Comparison of ENCODE assay signal across 16 cellular contexts in genomic region chr22:37310815-37311595, GRCh38. TPM values are rescaled to one million over a fixed set of nuclear protein-coding genes. Genes with fewer than 3 reads are reported as not detected.
DNase-seq lines count a peak whose midpoint lies in the region; ATAC-seq and TF ChIP-seq lines count a peak whose summit lies in the region.
"Had no signal": no experiment of that assay in that cellular context is flagged by ENCODE, and none has a peak within 500 bp of the region (broad histone marks: within the 10 kb centered on the region; RNA-seq: fewer than 3 reads in every experiment).

No MANE protein-coding gene starts in this region.

- POLR2A ChIA-PET in RWPE1 (lab: Yijun Ruan, JAX; ENCODE audit: low non-redundant PET): no interaction called here
- POLR2A ChIA-PET in HEK293T (lab: Yijun Ruan, JAX): no interaction called here

- peak overlapping the region; percentile 70 for H3K27ac ChIP-seq in RWPE1
- peak overlapping the region; percentile 94 for H3K27ac ChIP-seq in neutrophil
- H3K27ac ChIP-seq: cardiac muscle cell, suprapubic skin had no signal

- peaks cover 89 to 95% of the 10 kb centered on the region in 2 experiments for H3K4me1 ChIP-seq in neutrophil (ENCODE audit: control insufficient read depth in 1 of 2, insufficient read depth in 1 of 2, low read depth in 1 of 2, low read length in 1 of 2)

- peak; percentile 85 for DNase-seq in GM12865 (ENCODE audit: low read depth)
- no peak for DNase-seq in RWPE1 (ENCODE audit: low spot score)
- DNase-seq in left cardiac atrium: no peak
- no peak for DNase-seq in HEK293T (ENCODE audit: extremely low spot score)
- DNase-seq in activated CD4-positive, CD25-positive, alpha-beta regulatory T cell treated with anti-CD3 and anti-CD28 coated beads, Interleukin-2, amount 50 U/mL, for 72 hours: no peak
- no peak for DNase-seq in 8988T
- DNase-seq: activated gamma-delta T cell treated with Interleukin-2 at 50 U/mL for 16 hours, COR-L47, heart right ventricle, NCI-H1417, NCI-H510A had no signal

- peaks cover 6% of the 10 kb centered on the region for H3K9me3 ChIP-seq in neutrophil
- H3K9me3 ChIP-seq: heart right ventricle, suprapubic skin had no signal

- peaks cover 96% of the 10 kb centered on the region for H3K36me3 ChIP-seq in neutrophil
- H3K36me3 ChIP-seq: cardiac muscle cell, suprapubic skin had no signal

- no peaks in the 10 kb centered on the region for H3K27me3 ChIP-seq in neutrophil
- H3K27me3 ChIP-seq: cardiac muscle cell had no signal

- CTCF ChIA-PET in RWPE1 (lab: Yijun Ruan, JAX): no interaction called here
- CTCF ChIA-PET in HEK293T (lab: Yijun Ruan, JAX): interaction anchor here (0.6 kb wide), 1 partner anchor 122 kb away, joined by 3 read pairs; no protein-coding TSS in a partner anchor

- intact Hi-C loops in left cardiac atrium (cut with DNase I): loop anchor here (10.0 kb wide), 2 partner anchors 144 to 254 kb away; partner anchors contain the start of gene CDC42EP1 (in 1 of the 2)

- TF ChIP-seq CTCF in GM12865 (IDR thresholded peaks at IDR 0.05; ENCODE audit: insufficient read depth, low read depth, low read length, missing control alignments): no peak
- no peak for TF ChIP-seq CTCF in RWPE1 (conservative IDR thresholded peaks at IDR 0.05; ENCODE audit: low read depth)
- no peak for TF ChIP-seq CTCF in neutrophil (IDR thresholded peaks at IDR 0.05)

- ATAC-seq in left cardiac atrium (peak; percentile 5 to 12), GM21390 (IDR thresholded peaks at IDR 0.05; ENCODE audit: unreplicated experiment) (no peak)

- H3K4me3 ChIP-seq in GM12865 (ENCODE audit: low read depth, low read length): peak overlapping the region; percentile 51
- peak overlapping the region; percentile 46 to 60 for H3K4me3 ChIP-seq in neutrophil (ENCODE audit: low read depth in 1 of 2, low read length in 1 of 2)
- H3K4me3 ChIP-seq: cardiac muscle cell, heart right ventricle, suprapubic skin had no signal

TF ChIP-seq in HEK293T, 16 proteins besides CTCF, POLR2A, EP300 and RAD21:
- no peak for TF ChIP-seq CTBP1 (IDR thresholded peaks at IDR 0.05; ENCODE audit: borderline replicate concordance)
- no peak for TF ChIP-seq PKNOX1 (IDR thresholded peaks at IDR 0.05)
- no peak for TF ChIP-seq SP1 (IDR thresholded peaks at IDR 0.05)
- TF ChIP-seq FOXM1 (IDR thresholded peaks at IDR 0.05; ENCODE audit: borderline replicate concordance): no peak
- no peak for TF ChIP-seq NFRKB (IDR thresholded peaks at IDR 0.05)
- TF ChIP-seq FOXK2 (IDR thresholded peaks at IDR 0.05): no peak
- no peak for TF ChIP-seq TARDBP (IDR thresholded peaks at IDR 0.05)
- no peak for TF ChIP-seq BHLHE40 (IDR thresholded peaks at IDR 0.05; ENCODE audit: borderline replicate concordance)
- TF ChIP-seq L3MBTL2 (conservative IDR thresholded peaks at IDR 0.05): no peak
- no peak for TF ChIP-seq HDGF (IDR thresholded peaks at IDR 0.05; ENCODE audit: borderline replicate concordance)
- TF ChIP-seq SUZ12 (IDR thresholded peaks at IDR 0.05): no peak
- TF ChIP-seq FOXA1 (IDR thresholded peaks at IDR 0.05): no peak
- TF ChIP-seq ARNT (IDR thresholded peaks at IDR 0.05): no peak
- TF ChIP-seq LEF1 (IDR thresholded peaks at IDR 0.05; ENCODE audit: borderline replicate concordance): no peak
- TF ChIP-seq ZNF384 (IDR thresholded peaks at IDR 0.05): no peak
- no peak for TF ChIP-seq ELF4 (IDR thresholded peaks at IDR 0.05)

RNA-seq across cellular contexts. Expression of gene CYTH4, which starts 28.7 kb away (rescaled TPM):
- total RNA-seq in left cardiac atrium: 10 to 100 TPM; 12.7 to 15.3 TPM
- total RNA-seq: cardiac muscle cell, endothelial cell of umbilical vein had no signal
